ENCODE assay signal across 9 cellular contexts in the genomic region with DNA sequence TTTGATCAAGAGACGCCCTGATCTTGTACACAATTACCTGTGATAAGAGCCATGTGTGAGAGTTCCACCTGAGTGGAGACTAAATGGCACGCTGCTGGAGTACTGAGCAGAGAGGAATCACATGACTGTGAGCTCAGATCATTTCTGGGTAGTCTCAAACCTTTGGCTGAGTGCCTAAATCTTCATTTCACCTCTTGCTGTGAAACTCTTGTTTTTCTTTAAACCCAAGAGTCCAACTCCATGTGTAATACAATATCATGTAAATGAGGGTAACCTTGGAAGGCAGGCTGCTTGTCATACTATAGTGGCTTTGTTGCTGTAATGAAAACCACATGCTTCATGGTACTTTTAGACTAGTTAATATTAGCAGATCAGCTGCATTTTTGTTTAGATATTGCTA.
DNase-seq lines count a peak whose midpoint lies in the region; ATAC-seq lines count a peak whose summit lies in the region.
"Had no signal": no experiment of that assay in that cellular context is flagged by ENCODE, and none has a peak within 500 bp of the region (broad histone marks: within the 10 kb centered on the region; RNA-seq: fewer than 3 reads in every experiment).

No MANE protein-coding gene starts in this region.

- peaks cover 0 to 10% (median 2%) of the 10 kb centered on the region in 3 donors for H3K4me1 Mint-ChIP-seq in CD8-positive, alpha-beta memory T cell

- CTCF ChIA-PET in CD8-positive, alpha-beta memory T cell (lab: Charles Lee), result interaction anchor here (1.2 kb wide), 1 partner anchor 483 kb away, joined by 3 read pairs; no protein-coding TSS in a partner anchor

- H3K27me3 Mint-ChIP-seq in CD8-positive, alpha-beta memory T cell, result peaks cover 5 to 8% of the 10 kb centered on the region in 2 donors

- H3K4me3 ChIP-seq in CD8-positive, alpha-beta memory T cell (ENCODE audit: low read length), result no peak overlapping the region

- DNase-seq in AG08396 (ENCODE audit: low spot score) (peak; percentile 16), SK-N-DZ (ENCODE audit: low spot score) (peak; percentile 42), kidney tubule cell (ENCODE audit: low spot score) (peak; percentile 87), substantia nigra (lab: John Stamatoyannopoulos, UW) (no peak), NCI-H226 (no peak)
- no peak for DNase-seq in activated CD4-positive, alpha-beta T cell treated with anti-CD3 and anti-CD28 coated beads, Interleukin-2, amount 50 U/mL, for 1 hour
- no peak for DNase-seq in CD8-positive, alpha-beta memory T cell
- DNase-seq: activated T-cell treated with anti-CD3 and anti-CD28 coated beads for 4 hours had no signal

- POLR2A ChIA-PET in CD8-positive, alpha-beta memory T cell (lab: Charles Lee), result interaction anchor here (0.6 kb wide), 1 partner anchor 172 kb away, joined by 4 read pairs; no protein-coding TSS in a partner anchor

- ATAC-seq in HG03095 (IDR thresholded peaks at IDR 0.05; ENCODE audit: unreplicated experiment), result peak; percentile 50

- no peaks in the 10 kb centered on the region for H3K36me3 Mint-ChIP-seq in CD8-positive, alpha-beta memory T cell

- H3K4me3 Mint-ChIP-seq in CD8-positive, alpha-beta memory T cell, result no peak overlapping the region

- H3K9me3 Mint-ChIP-seq in CD8-positive, alpha-beta memory T cell, result no peaks in the 10 kb centered on the region

- H3K4me1 ChIP-seq in CD8-positive, alpha-beta memory T cell (ENCODE audit: insufficient read depth, low read length), result no peaks in the 10 kb centered on the region

- H3K27me3 ChIP-seq in CD8-positive, alpha-beta memory T cell (ENCODE audit: insufficient read depth, low read length, poor library complexity, severe bottlenecking), result no peaks in the 10 kb centered on the region

- no peak overlapping the region for H3K27ac Mint-ChIP-seq in CD8-positive, alpha-beta memory T cell

- no peaks in the 10 kb centered on the region for H3K9me3 ChIP-seq in CD8-positive, alpha-beta memory T cell (ENCODE audit: low read length)

- no peak overlapping the region for H3K27ac ChIP-seq in substantia nigra (ENCODE audit: low read depth, low read length, poor library complexity, severe bottlenecking)
- H3K27ac ChIP-seq in CD8-positive, alpha-beta memory T cell (ENCODE audit: low read depth, low read length), result no peak overlapping the region

- no peaks in the 10 kb centered on the region for H3K36me3 ChIP-seq in CD8-positive, alpha-beta memory T cell (ENCODE audit: insufficient read depth, low read length)

Comparison
In these comparisons a context has a peak if more than half of its experiments do, and no peak if none do; other contexts are left out.
1. DNase-seq: peak in AG08396 (single experiment), SK-N-DZ (single experiment) and kidney tubule cell (single experiment); none in substantia nigra (0 of 49), NCI-H226 (single experiment), activated CD4-positive, alpha-beta T cell treated with anti-CD3 and anti-CD28 coated beads, Interleukin-2, amount 50 U/mL, for 1 hour (single experiment) and CD8-positive, alpha-beta memory T cell (0 of 5).